Comparison of ENCODE assay signal across 8 cellular contexts in genomic region chr16:2133797-2134196, GRCh38. TPM values are rescaled to one million over a fixed set of nuclear protein-coding genes. Genes with fewer than 3 reads are reported as not detected.
A peak's percentile ranks its signal among the peaks of the same experiment; 100 is the strongest.
DNase-seq lines count a peak whose midpoint lies in the region; ATAC-seq, FAIRE-seq and TF ChIP-seq lines count a peak whose summit lies in the region.
"Not testable (repeated sequence)": the region's sequence is repeated elsewhere in the genome, so short reads cannot be mapped to it uniquely, and the experiment has no call there.

No MANE protein-coding gene starts in this region.

- not testable (repeated sequence) for H2BK5ac ChIP-seq in mesenchymal stem cell (ENCODE audit: low read depth, low read length, poor library complexity, severe bottlenecking)

- H3K4ac ChIP-seq in mesenchymal stem cell (ENCODE audit: low read depth in 1 of 2, low read length in 2 of 2), result not testable (repeated sequence)

- not testable (repeated sequence) for TF ChIP-seq EP300 in gastroesophageal sphincter (IDR thresholded peaks at IDR 0.05)

- not testable (repeated sequence) for H2BK15ac ChIP-seq in mesenchymal stem cell (ENCODE audit: low read depth, poor library complexity, severe bottlenecking)

- H2AK5ac ChIP-seq in mesenchymal stem cell (ENCODE audit: low read length, severe bottlenecking), result not testable (repeated sequence)

- not testable (repeated sequence) for H4K20me1 ChIP-seq in PC-9 (ENCODE audit: insufficient read depth); astrocyte (ENCODE audit: insufficient read depth, low read length)

- H3F3A ChIP-seq in PC-9 (ENCODE audit: insufficient read depth, low read depth), result not testable (repeated sequence)

- not testable (repeated sequence) for H3K9me2 ChIP-seq in PC-9 (ENCODE audit: insufficient read depth)

- CTCF ChIA-PET in PC-9 (lab: Charles Lee), result not testable (repeated sequence)

- H3K27me3 Mint-ChIP-seq in astrocyte (ENCODE audit: low read depth, unreplicated experiment), result not testable (repeated sequence)

- H3K27me3 ChIP-seq in PC-9 (ENCODE audit: insufficient read depth, low read depth); astrocyte (ENCODE audit: insufficient read depth, low read length); dorsolateral prefrontal cortex; gastroesophageal sphincter; mesenchymal stem cell (ENCODE audit: control insufficient read depth in 1 of 2, insufficient read depth in 1 of 2, low read length in 2 of 2): not testable (repeated sequence)

- TSS peak; percentile 31 for BruUV-seq in PC-9 (replicated peaks; lab: Mats Ljungman, UMichigan)

- not testable (repeated sequence) for H2BK120ac ChIP-seq in mesenchymal stem cell (ENCODE audit: low read depth, low read length)

- H3K18ac ChIP-seq in mesenchymal stem cell (ENCODE audit: low read depth in 1 of 2, low read length in 2 of 2), result not testable (repeated sequence)

- H3K4me3 ChIP-seq in AG10803 (ENCODE audit: low read length) (peak overlapping the region; percentile 56), dorsolateral prefrontal cortex (peak overlapping the region in 51 of 59 donors; percentile 10 to 66 (median 40)), gastroesophageal sphincter (peak overlapping the region; percentile 35 to 47), mesenchymal stem cell (ENCODE audit: insufficient read depth in 1 of 2, low read depth in 1 of 2, low read length in 2 of 2) (peak overlapping the region in 1 of 2 experiments; percentile 24), skeletal muscle cell (ENCODE audit: low read depth, low read length) (peak overlapping the region; percentile 24)
- H3K4me3 ChIP-seq in PC-9; astrocyte (ENCODE audit: insufficient read depth, low read depth, low read length); urinary bladder (ENCODE audit: low read depth, low read length): not testable (repeated sequence)

- no CpG with 5 or more reads among the region's 12 CpGs for WGBS in gastroesophageal sphincter (ENCODE audit: low coverage in 1 of 2), 2 donors
- WGBS in mesenchymal stem cell, result 83% methylated on average over 5 of the region's 12 CpGs
- WGBS in urinary bladder, result 35% methylated on average over 7 of the region's 12 CpGs

- TF ChIP-seq POLR2A in gastroesophageal sphincter (IDR thresholded peaks at IDR 0.05), result not testable (repeated sequence)

- not testable (repeated sequence) for H3K9me3 ChIP-seq in PC-9 (ENCODE audit: insufficient read depth, low read depth); astrocyte (ENCODE audit: insufficient read depth, low read depth, low read length); gastroesophageal sphincter; mesenchymal stem cell (ENCODE audit: control insufficient read depth, low read length)

- not testable (repeated sequence) for TF ChIP-seq CTCF in AG10803 (conservative IDR thresholded peaks at IDR 0.05; ENCODE audit: low read length); PC-9 (conservative IDR thresholded peaks at IDR 0.05); astrocyte (IDR thresholded peaks at IDR 0.05; ENCODE audit: insufficient read depth, low read depth, low read length); dorsolateral prefrontal cortex (IDR thresholded peaks at IDR 0.05 in 54 of 56, conservative IDR thresholded peaks at IDR 0.05 in 2 of 56; ENCODE audit: low read depth in 1 of 56, partially characterized antibody in 56 of 56); gastroesophageal sphincter (IDR thresholded peaks at IDR 0.05)

- not testable (repeated sequence) for H3K27ac Mint-ChIP-seq in astrocyte (ENCODE audit: unreplicated experiment)

- H3K36me3 ChIP-seq in PC-9 (ENCODE audit: low read depth); astrocyte (ENCODE audit: insufficient read depth, low read length); gastroesophageal sphincter; mesenchymal stem cell (ENCODE audit: control insufficient read depth in 1 of 2, insufficient read depth in 2 of 2, low read depth in 1 of 2, low read length in 2 of 2); urinary bladder (ENCODE audit: insufficient read depth): not testable (repeated sequence)

- not testable (repeated sequence) for H4K8ac ChIP-seq in mesenchymal stem cell (ENCODE audit: low read length)

- not testable (repeated sequence) for FAIRE-seq in astrocyte (lab: Jason Lieb, UNC)

- H3K4me1 Mint-ChIP-seq in astrocyte (ENCODE audit: low read depth, unreplicated experiment), result not testable (repeated sequence)

- H3K79me1 ChIP-seq in mesenchymal stem cell (replicated peaks; ENCODE audit: low read length, poor library complexity, severe bottlenecking), result not testable (repeated sequence)

- H3K4me1 ChIP-seq in PC-9 (replicated peaks; ENCODE audit: insufficient read depth); astrocyte (ENCODE audit: insufficient read depth, low read length); mesenchymal stem cell (ENCODE audit: control insufficient read depth, insufficient read depth, low read depth, low read length); urinary bladder (ENCODE audit: insufficient read depth): not testable (repeated sequence)
- H3K4me1 ChIP-seq in gastroesophageal sphincter, result peaks cover 0 to 53% (median 14%) of the 10 kb centered on the region in 3 donors

- H4K91ac ChIP-seq in mesenchymal stem cell (ENCODE audit: low read length), result not testable (repeated sequence)

- H3K14ac ChIP-seq in mesenchymal stem cell (ENCODE audit: low read length in 2 of 2), result not testable (repeated sequence)

- H3K4me3 Mint-ChIP-seq in astrocyte (ENCODE audit: unreplicated experiment), result not testable (repeated sequence)

- not testable (repeated sequence) for H3K9me3 Mint-ChIP-seq in astrocyte (ENCODE audit: unreplicated experiment)

- POLR2A ChIA-PET in PC-9 (lab: Charles Lee; ENCODE audit: unreplicated experiment), result not testable (repeated sequence)

- H3K36me3 Mint-ChIP-seq in astrocyte (ENCODE audit: low read depth, unreplicated experiment), result not testable (repeated sequence)

- ATAC-seq in gastroesophageal sphincter, result not testable (repeated sequence)

- H3K79me2 ChIP-seq in PC-9 (ENCODE audit: low read depth), result not testable (repeated sequence)
- peaks cover 26% of the 10 kb centered on the region for H3K79me2 ChIP-seq in astrocyte (ENCODE audit: insufficient read depth, low read length)

- not testable (repeated sequence) for H3K27ac ChIP-seq in PC-9; astrocyte (ENCODE audit: low read depth, low read length); mesenchymal stem cell (ENCODE audit: low read length, poor library complexity, severe bottlenecking)
- H3K27ac ChIP-seq in dorsolateral prefrontal cortex, result peak overlapping the region in 35 of 59 donors; percentile 12 to 82 (median 58)
- peak overlapping the region; percentile 80 to 90 (median 84) for H3K27ac ChIP-seq in gastroesophageal sphincter
- H3K27ac ChIP-seq in urinary bladder (ENCODE audit: low read depth), result peak overlapping the region; percentile 3

- H3K23ac ChIP-seq in mesenchymal stem cell (ENCODE audit: low read length in 2 of 2), result not testable (repeated sequence)

- intact Hi-C loops in PC-9 (cut with micrococcal nuclease; ENCODE audit: unreplicated experiment); dorsolateral prefrontal cortex (cut with DNase I): not testable (repeated sequence)

- DNase-seq in AG10803 (ENCODE audit: low read depth); PC-9; astrocyte (ENCODE audit: low read depth); dorsolateral prefrontal cortex; mesenchymal stem cell; skeletal muscle cell (ENCODE audit: low read depth): not testable (repeated sequence)

- H2AFZ ChIP-seq in PC-9; astrocyte (ENCODE audit: low read depth, low read length); mesenchymal stem cell (ENCODE audit: low read depth, low read length): not testable (repeated sequence)

- H3K9ac ChIP-seq in astrocyte (ENCODE audit: low read length), result not testable (repeated sequence)
- peak overlapping the region; percentile 6 for H3K9ac ChIP-seq in mesenchymal stem cell (ENCODE audit: low read length)

- not testable (repeated sequence) for H2BK12ac ChIP-seq in mesenchymal stem cell (ENCODE audit: low read length in 2 of 2)

- H3K4me2 ChIP-seq in PC-9; mesenchymal stem cell (ENCODE audit: low read length, poor library complexity, severe bottlenecking): not testable (repeated sequence)
- H3K4me2 ChIP-seq in astrocyte (ENCODE audit: low read length), result peak overlapping the region; percentile 26

RNA-seq across cellular contexts. Expression of gene PKD1, which starts 1.9 kb away (rescaled TPM):
- total RNA-seq in PC-9 (2021) (91.5 and 105 TPM in 2 replicates), astrocyte (112 and 128 TPM in 2 replicates), dorsolateral prefrontal cortex (100 to 1,000 TPM; 194 to 567 (median 327) TPM), gastroesophageal sphincter (100 to 1,000 TPM; 181 to 492 (median 352) TPM), urinary bladder (79.5 TPM)
- 32.8 TPM for polyA plus RNA-seq in mesenchymal stem cell (2013, experiment 1 of 2)
- polyA plus RNA-seq in mesenchymal stem cell (2013, experiment 2 of 2), result 28.4 TPM
- polyA plus RNA-seq in urinary bladder, result 197 TPM

RNA-seq across cellular contexts. Expression of gene RAB26, which starts 14.6 kb away (rescaled TPM):
- 29.5 and 31.3 TPM in 2 replicates for total RNA-seq in PC-9 (2021)
- total RNA-seq in astrocyte, result 1.2 and 1.4 TPM in 2 replicates
- total RNA-seq in dorsolateral prefrontal cortex, result 10 to 100 TPM; 19.4 to 82.0 (median 54.8) TPM
- total RNA-seq in gastroesophageal sphincter, result 1 to 10 TPM in 1 of 4 donors, under 1 TPM in 1, not detected in 2; 0.39 to 1.0 TPM
- 4.7 TPM for polyA plus RNA-seq in mesenchymal stem cell (2013, experiment 1 of 2)
- 4.4 TPM for polyA plus RNA-seq in mesenchymal stem cell (2013, experiment 2 of 2)
- total RNA-seq in urinary bladder, result 0.63 TPM
- 0.63 TPM for polyA plus RNA-seq in urinary bladder

RNA-seq across cellular contexts. Expression of gene TRAF7, which starts 21.8 kb away (rescaled TPM):
- 166 and 199 TPM in 2 replicates for total RNA-seq in PC-9 (2021)
- 92.1 and 93.1 TPM in 2 replicates for total RNA-seq in astrocyte
- 10 to 100 TPM; 26.2 to 67.2 (median 41.0) TPM for total RNA-seq in dorsolateral prefrontal cortex
- 10 to 100 TPM; 36.3 to 70.1 (median 56.3) TPM for total RNA-seq in gastroesophageal sphincter
- polyA plus RNA-seq in mesenchymal stem cell (2013, experiment 1 of 2), result 107 TPM
- 101 TPM for polyA plus RNA-seq in mesenchymal stem cell (2013, experiment 2 of 2)
- 21.9 TPM for total RNA-seq in urinary bladder
- polyA plus RNA-seq in urinary bladder, result 57.0 TPM
